1 cellular context compared by ENCODE assay signal in the genomic region with DNA sequence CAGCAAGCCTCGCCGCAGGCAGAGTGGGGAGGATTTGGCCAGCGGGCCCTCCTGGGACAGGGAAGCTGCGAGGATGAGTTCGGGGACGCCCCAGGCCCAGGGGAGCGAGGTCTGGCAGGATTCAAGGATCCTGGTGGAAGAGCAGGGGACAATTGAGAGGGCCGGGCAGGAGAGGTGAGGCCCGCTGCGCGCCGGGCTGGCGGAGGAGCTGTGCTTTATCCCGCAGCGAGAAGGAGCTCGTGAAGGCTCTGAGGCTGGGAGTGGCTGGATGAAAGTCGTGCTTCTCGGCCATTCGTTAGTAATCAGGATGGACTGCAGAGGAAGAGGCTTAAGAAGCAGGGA.
TF ChIP-seq lines count a peak whose summit lies in the region.

No MANE protein-coding gene starts in this region.

TF ChIP-seq in IMR-90, 13 proteins besides CTCF, POLR2A, EP300 and RAD21:
- TF ChIP-seq, protein P1, sequence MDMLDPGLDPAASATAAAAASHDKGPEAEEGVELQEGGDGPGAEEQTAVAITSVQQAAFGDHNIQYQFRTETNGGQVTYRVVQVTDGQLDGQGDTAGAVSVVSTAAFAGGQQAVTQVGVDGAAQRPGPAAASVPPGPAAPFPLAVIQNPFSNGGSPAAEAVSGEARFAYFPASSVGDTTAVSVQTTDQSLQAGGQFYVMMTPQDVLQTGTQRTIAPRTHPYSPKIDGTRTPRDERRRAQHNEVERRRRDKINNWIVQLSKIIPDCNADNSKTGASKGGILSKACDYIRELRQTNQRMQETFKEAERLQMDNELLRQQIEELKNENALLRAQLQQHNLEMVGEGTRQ (IDR thresholded peaks at IDR 0.05; ENCODE audit: low read depth, low read length), result no peak
- TF ChIP-seq CHD1 (IDR thresholded peaks at IDR 0.05; ENCODE audit: low read depth, low read length) (no peak), MAFK (IDR thresholded peaks at IDR 0.05; ENCODE audit: low read depth, low read length) (no peak), NFE2L2 (IDR thresholded peaks at IDR 0.05; ENCODE audit: low read depth, low read length) (no peak), CEBPB (IDR thresholded peaks at IDR 0.05; ENCODE audit: low read depth, low read length) (no peak), SMC3 (IDR thresholded peaks at IDR 0.05; ENCODE audit: low read depth, low read length) (no peak), BHLHE40 (IDR thresholded peaks at IDR 0.05; ENCODE audit: low read depth, low read length) (no peak), RFX5 (IDR thresholded peaks at IDR 0.05; ENCODE audit: low read depth, low read length) (no peak), RCOR1 (IDR thresholded peaks at IDR 0.05; ENCODE audit: insufficient replicate concordance, low read length) (no peak), MXI1 (IDR thresholded peaks at IDR 0.05; ENCODE audit: borderline replicate concordance, low read depth, low read length) (no peak), MAZ (IDR thresholded peaks at IDR 0.05; ENCODE audit: borderline replicate concordance, low read depth, low read length) (no peak), FOS (IDR thresholded peaks at IDR 0.05; ENCODE audit: low read depth, low read length) (no peak)
- TF ChIP-seq, protein P2, sequence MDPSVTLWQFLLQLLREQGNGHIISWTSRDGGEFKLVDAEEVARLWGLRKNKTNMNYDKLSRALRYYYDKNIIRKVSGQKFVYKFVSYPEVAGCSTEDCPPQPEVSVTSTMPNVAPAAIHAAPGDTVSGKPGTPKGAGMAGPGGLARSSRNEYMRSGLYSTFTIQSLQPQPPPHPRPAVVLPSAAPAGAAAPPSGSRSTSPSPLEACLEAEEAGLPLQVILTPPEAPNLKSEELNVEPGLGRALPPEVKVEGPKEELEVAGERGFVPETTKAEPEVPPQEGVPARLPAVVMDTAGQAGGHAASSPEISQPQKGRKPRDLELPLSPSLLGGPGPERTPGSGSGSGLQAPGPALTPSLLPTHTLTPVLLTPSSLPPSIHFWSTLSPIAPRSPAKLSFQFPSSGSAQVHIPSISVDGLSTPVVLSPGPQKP (IDR thresholded peaks at IDR 0.05; ENCODE audit: borderline replicate concordance, low read depth, low read length), result no peak
